8 cellular contexts compared by ENCODE assay signal in genomic region chr9:36023260-36024048, GRCh38. TPM values are rescaled to one million over a fixed set of nuclear protein-coding genes. Genes with fewer than 3 reads are reported as not detected.
DNase-seq lines count a peak whose midpoint lies in the region; ATAC-seq and TF ChIP-seq lines count a peak whose summit lies in the region.

No MANE protein-coding gene starts in this region.

- 45 to 47% methylated on average over 13 of the region's 13 CpGs for WGBS in aorta, 2 donors

- peak; percentile 32 for DNase-seq in GDM1 (lab: John Stamatoyannopoulos, UW)
- DNase-seq in M059J (ENCODE audit: low read depth), result peak; percentile 74
- DNase-seq in SK-N-MC (ENCODE audit: low read depth, low spot score), result peak; percentile 22
- DNase-seq in activated naive CD4-positive, alpha-beta T cell treated with anti-CD3 and anti-CD28 coated beads, Interleukin-2, amount 10 ng/mL, durations not matched to agents 7 days and 5 days, result peak; percentile 81
- peak; percentile 50 for DNase-seq in Right ventricle myocardium superior
- peak; percentile 44 for DNase-seq in progenitor cell of endocrine pancreas (ENCODE audit: low spot score, unreplicated experiment)
- peak; percentile 72 to 78 for DNase-seq in aorta

- no peaks in the 10 kb centered on the region for H3K4me1 ChIP-seq in aorta (ENCODE audit: control insufficient read depth in 1 of 2, insufficient read depth in 2 of 2, low read length in 2 of 2)

- no peaks in the 10 kb centered on the region for H3K9me3 Mint-ChIP-seq in activated naive CD4-positive, alpha-beta T cell treated with anti-CD3 and anti-CD28 coated beads, Interleukin-2, amount 10 ng/mL, durations not matched to agents 7 days and 5 days
- no peaks in the 10 kb centered on the region for H3K9me3 Mint-ChIP-seq in progenitor cell of endocrine pancreas (ENCODE audit: low read depth)

- H3K27me3 ChIP-seq in aorta (ENCODE audit: control insufficient read depth in 1 of 2, insufficient read depth in 2 of 2, low read length in 1 of 2), result no peaks in the 10 kb centered on the region

- no peaks in the 10 kb centered on the region for H3K4me1 Mint-ChIP-seq in activated naive CD4-positive, alpha-beta T cell treated with anti-CD3 and anti-CD28 coated beads, Interleukin-2, amount 10 ng/mL, durations not matched to agents 7 days and 5 days
- H3K4me1 Mint-ChIP-seq in progenitor cell of endocrine pancreas (ENCODE audit: low read depth), result no peaks in the 10 kb centered on the region

- no peaks in the 10 kb centered on the region for H3K36me3 Mint-ChIP-seq in activated naive CD4-positive, alpha-beta T cell treated with anti-CD3 and anti-CD28 coated beads, Interleukin-2, amount 10 ng/mL, durations not matched to agents 7 days and 5 days
- no peaks in the 10 kb centered on the region for H3K36me3 Mint-ChIP-seq in progenitor cell of endocrine pancreas (ENCODE audit: insufficient read depth)

- H3K27ac ChIP-seq in SK-N-MC, result no peak overlapping the region
- H3K27ac ChIP-seq in aorta (ENCODE audit: low read depth in 1 of 2, low read length in 2 of 2), result no peak overlapping the region

- H3K4me3 Mint-ChIP-seq in activated naive CD4-positive, alpha-beta T cell treated with anti-CD3 and anti-CD28 coated beads, Interleukin-2, amount 10 ng/mL, durations not matched to agents 7 days and 5 days, result no peak overlapping the region
- H3K4me3 Mint-ChIP-seq in progenitor cell of endocrine pancreas (ENCODE audit: low read depth), result no peak overlapping the region

- H3K27ac Mint-ChIP-seq in activated naive CD4-positive, alpha-beta T cell treated with anti-CD3 and anti-CD28 coated beads, Interleukin-2, amount 10 ng/mL, durations not matched to agents 7 days and 5 days, result peak overlapping the region; percentile 7
- no peak overlapping the region for H3K27ac Mint-ChIP-seq in progenitor cell of endocrine pancreas

- no peaks in the 10 kb centered on the region for H3K36me3 ChIP-seq in SK-N-MC (ENCODE audit: insufficient read depth, low read length)
- no peaks in the 10 kb centered on the region for H3K36me3 ChIP-seq in aorta (ENCODE audit: control insufficient read depth in 1 of 2, insufficient read depth in 2 of 2, low read length in 1 of 2)

- intact Hi-C loops in Right ventricle myocardium superior (cut with DNase I), result loop anchor here (2.0 to 10.0 kb wide), 3 partner anchors 69 to 229 kb away; partner anchors contain the start of gene NPR2
- intact Hi-C loops in aorta (cut with DNase I), result loop anchor here (2.0 to 10.0 kb wide), 5 partner anchors 66 to 229 kb away; partner anchors contain the start of genes NPR2 (in 1 of the 2) and OR2S2 (in 1 of the 2)

- peak; percentile 91 for TF ChIP-seq CTCF in progenitor cell of endocrine pancreas (IDR thresholded peaks at IDR 0.05; ENCODE audit: unreplicated experiment)

- ATAC-seq in Right ventricle myocardium superior (ENCODE audit: poor library complexity) (peak; percentile 74), aorta (ENCODE audit: low FRiP score) (peak; percentile 71), HG02938 (IDR thresholded peaks at IDR 0.05; ENCODE audit: unreplicated experiment) (no peak)

- H3K9ac ChIP-seq in SK-N-MC (ENCODE audit: insufficient read length), result no peak overlapping the region

- CTCF ChIA-PET in activated naive CD4-positive, alpha-beta T cell treated with anti-CD3 and anti-CD28 coated beads, Interleukin-2, amount 10 ng/mL, durations not matched to agents 7 days and 5 days (lab: Charles Lee), result interaction anchor here (0.6 to 7.5 kb wide), 25 partner anchors 9 to 234 kb away, joined by 3 to 99 read pairs (median 5); partner anchors contain the start of genes HRCT1, OR2S2 and RECK

- H3K27me3 Mint-ChIP-seq in activated naive CD4-positive, alpha-beta T cell treated with anti-CD3 and anti-CD28 coated beads, Interleukin-2, amount 10 ng/mL, durations not matched to agents 7 days and 5 days, result peaks cover 15% of the 10 kb centered on the region
- H3K27me3 Mint-ChIP-seq in progenitor cell of endocrine pancreas, result peaks cover 13% of the 10 kb centered on the region

- H3K9me3 ChIP-seq in SK-N-MC (ENCODE audit: low read depth, low read length) (0 out of 2 replicates have a peak, but pooled peaks cover 2% of the 10 kb centered on the region), aorta (ENCODE audit: control insufficient read depth, low read length) (no peaks in the 10 kb centered on the region)

- H3K4me3 ChIP-seq in SK-N-MC (no peak overlapping the region), aorta (ENCODE audit: low read length in 2 of 2) (no peak overlapping the region)

RNA-seq across cellular contexts. Expression of gene RECK, which starts 13.3 kb away (rescaled TPM):
- total RNA-seq in M059J (2014; rRNA removed; shearing (Covaris generic)), result 10.9 and 23.7 TPM in 2 replicates
- total RNA-seq in Right ventricle myocardium superior (4.6 TPM), progenitor cell of endocrine pancreas (6.9 and 7.1 TPM in 2 replicates), aorta (10 to 100 TPM; 28.9 to 34.1 TPM)
- 10 to 100 TPM in 1 of 2 donors, 1 to 10 TPM in 1; 6.0 to 19.9 TPM for polyA plus RNA-seq in aorta

Comparison
In these comparisons a context has a peak if more than half of its experiments do, and no peak if none do; other contexts are left out.
1. DNase-seq: peak in every context shown above with its lines; median percentile 81 in activated naive CD4-positive, alpha-beta T cell treated with anti-CD3 and anti-CD28 coated beads, Interleukin-2, amount 10 ng/mL, durations not matched to agents 7 days and 5 days; 75 in aorta; 74 in M059J; 50 in Right ventricle myocardium superior; 44 in progenitor cell of endocrine pancreas; 32 in GDM1; 22 in SK-N-MC.